Comparison of ENCODE assay signal across 8 cellular contexts in the genomic region with DNA sequence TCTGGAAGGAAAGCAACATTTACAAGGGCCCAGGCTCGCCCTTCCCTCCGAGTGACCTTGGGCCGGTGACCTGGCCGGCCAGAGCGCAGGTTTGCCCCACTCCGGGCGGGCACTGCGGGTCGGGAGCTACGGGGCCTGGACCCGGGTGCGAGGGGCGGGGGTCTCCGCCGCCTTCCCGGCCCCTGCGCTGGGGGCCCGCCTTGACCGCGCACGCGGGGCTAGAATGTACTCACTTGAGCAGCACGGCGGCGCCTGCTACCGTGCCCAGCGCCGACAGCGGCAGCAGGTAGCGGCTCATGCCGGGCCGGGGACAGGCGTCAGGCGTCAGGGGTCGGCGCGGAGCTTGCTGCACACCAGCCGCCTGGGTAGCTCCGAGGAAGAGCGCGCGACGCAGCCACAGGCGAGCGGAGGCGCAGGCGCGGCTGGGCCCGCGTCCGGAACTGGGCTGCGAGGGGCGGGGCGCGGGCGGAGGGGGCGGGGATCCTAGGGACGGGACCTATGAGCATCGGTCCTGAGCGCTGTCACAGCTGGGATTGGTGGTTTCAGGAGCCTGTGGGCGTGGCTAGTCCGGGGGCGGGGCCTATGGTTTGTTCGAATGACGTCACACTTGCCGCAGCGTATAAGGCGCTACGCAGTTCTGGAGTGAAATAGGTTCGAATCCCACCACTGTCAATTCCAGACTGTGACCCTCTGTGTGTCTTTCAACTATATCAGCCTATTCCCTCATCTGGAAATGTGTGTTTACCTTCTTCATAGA. TPM values are rescaled to one million over a fixed set of nuclear protein-coding genes. Genes with fewer than 3 reads are reported as not detected.
DNase-seq lines count a peak whose midpoint lies in the region; ATAC-seq and TF ChIP-seq lines count a peak whose summit lies in the region.

A gene with protein sequence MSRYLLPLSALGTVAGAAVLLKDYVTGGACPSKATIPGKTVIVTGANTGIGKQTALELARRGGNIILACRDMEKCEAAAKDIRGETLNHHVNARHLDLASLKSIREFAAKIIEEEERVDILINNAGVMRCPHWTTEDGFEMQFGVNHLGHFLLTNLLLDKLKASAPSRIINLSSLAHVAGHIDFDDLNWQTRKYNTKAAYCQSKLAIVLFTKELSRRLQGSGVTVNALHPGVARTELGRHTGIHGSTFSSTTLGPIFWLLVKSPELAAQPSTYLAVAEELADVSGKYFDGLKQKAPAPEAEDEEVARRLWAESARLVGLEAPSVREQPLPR (minus strand): TSS at position 414 of the 757 bp plus-strand sequence. CDS start 116 bp downstream, at position 298.

- in situ Hi-C loops in Caki2 (cut with HindIII; ENCODE audit: low pct_unique_long_range_greater_than_20kb, low sequenced_read_pairs): no loop called here

- peak within 1 kb of the TSS; percentile 61 to 94 (median 86) for H3K4me3 Mint-ChIP-seq in IgD-negative memory B cell

- peak within 1 kb of the TSS; percentile 64 for H3K4me3 ChIP-seq in epithelial cell of esophagus (ENCODE audit: low read length)
- H3K4me3 ChIP-seq in mononuclear cell (ENCODE audit: low read length): peak within 1 kb of the TSS; percentile 52

- peak; percentile 77 for ATAC-seq in GM21526 (IDR thresholded peaks at IDR 0.05; ENCODE audit: low FRiP score, unreplicated experiment)

- DNase-seq in Caki2 (ENCODE audit: low read depth) (peak; percentile 87), OCI-M1 (lab: John Stamatoyannopoulos, UW) (peak; percentile 100), epithelial cell of esophagus (ENCODE audit: low read depth) (peak; percentile 97)
- peak; percentile 100 for DNase-seq in activated CD8-positive, alpha-beta memory T cell treated with anti-CD3 and anti-CD28 coated beads, Interleukin-2, amount 50 U/mL, for 48 hours
- DNase-seq in stimulated activated CD8-positive, alpha-beta memory T cell treated with anti-CD3 and anti-CD28 coated beads, Interleukin-2, amount 100 ng/mL, for 1 hour (ENCODE audit: low read depth in 2 of 2): peak; percentile 94 to 98

- H3K9me3 ChIP-seq in mononuclear cell (ENCODE audit: low read depth, low read length): no peaks in the 10 kb centered on the region

- no peak for TF ChIP-seq CTCF in epithelial cell of esophagus (IDR thresholded peaks at IDR 0.05; ENCODE audit: insufficient read depth, low read depth, low read length, missing control alignments)

- H3K4me1 Mint-ChIP-seq in IgD-negative memory B cell: peaks cover 0 to 8% (median 6%) of the 10 kb centered on the region in 3 donors

- H3K36me3 Mint-ChIP-seq in IgD-negative memory B cell: peaks cover 9% of the 10 kb centered on the region

- H3K27me3 ChIP-seq in mononuclear cell (ENCODE audit: insufficient read depth, low read length): peaks cover 10% of the 10 kb centered on the region

- H3K27ac Mint-ChIP-seq in IgD-negative memory B cell: peak within 1 kb of the TSS; percentile 76 to 96 (median 88)

- H3K4me1 ChIP-seq in mononuclear cell (ENCODE audit: insufficient read depth, low read length): peaks cover 14% of the 10 kb centered on the region

- H3K27me3 Mint-ChIP-seq in IgD-negative memory B cell: peaks cover 9% of the 10 kb centered on the region

- no peaks in the 10 kb centered on the region for H3K9me3 Mint-ChIP-seq in IgD-negative memory B cell

RNA-seq across cellular contexts. Expression of the gene that starts here (rescaled TPM):
- total RNA-seq in Caki2 (2014; rRNA removed; shearing (Covaris generic); ENCODE audit: low replicate concordance): 58.2 and 62.1 TPM in 2 replicates
- 18.7 TPM for polyA plus RNA-seq in IgD-negative memory B cell
- total RNA-seq in mononuclear cell: 6.8 TPM

Comparison
In these comparisons a context has a peak if more than half of its experiments do, and no peak if none do; other contexts are left out.
1. Peak in every context shown above with its lines: DNase-seq, ATAC-seq and H3K4me3 ChIP-seq.